In genomic region chr12:50243507-50243906, GRCh38 we compare ENCODE assay signal across 18 cellular contexts. TPM values are rescaled to one million over a fixed set of nuclear protein-coding genes. Genes with fewer than 3 reads are reported as not detected.
DNase-seq lines count a peak whose midpoint lies in the region; ATAC-seq and TF ChIP-seq lines count a peak whose summit lies in the region.
"Had no signal": no experiment of that assay in that cellular context is flagged by ENCODE, and none has a peak within 500 bp of the region (broad histone marks: within the 10 kb centered on the region; RNA-seq: fewer than 3 reads in every experiment).

No MANE protein-coding gene starts in this region.

- H3K36me3 ChIP-seq in trophoblast cell (ENCODE audit: control insufficient read depth in 1 of 2, insufficient read depth in 2 of 2, low read length in 2 of 2) (peaks cover 2% of the 10 kb centered on the region in 2 experiments), vagina (no peaks in the 10 kb centered on the region)

- H3K4me1 ChIP-seq in trophoblast cell (ENCODE audit: control insufficient read depth in 1 of 2, insufficient read depth in 2 of 2, low read length in 2 of 2), result peaks cover 22 to 34% of the 10 kb centered on the region in 2 experiments
- peaks cover 61% of the 10 kb centered on the region for H3K4me1 ChIP-seq in vagina

- peaks cover 53% of the 10 kb centered on the region for H3K4me1 Mint-ChIP-seq in T-helper 2 cell treated with Interferon-gamma antibody and Interleukin-4, amounts not matched to agents 5 μg/mL and 100 μg/mL, for 36 hours (ENCODE audit: low read depth)
- peaks cover 0 to 2% of the 10 kb centered on the region in 2 donors for H3K4me1 Mint-ChIP-seq in effector memory CD8-positive, alpha-beta T cell (ENCODE audit: low read depth in 2 of 2)

- no peak overlapping the region for H3K9ac ChIP-seq in trophoblast cell (ENCODE audit: low read length)

- H3K4me3 Mint-ChIP-seq in T-helper 2 cell treated with Interferon-gamma antibody and Interleukin-4, amounts not matched to agents 5 μg/mL and 100 μg/mL, for 36 hours, result peak overlapping the region; percentile 37
- no peak overlapping the region for H3K4me3 Mint-ChIP-seq in effector memory CD8-positive, alpha-beta T cell
- H3K4me3 Mint-ChIP-seq: activated naive CD8-positive, alpha-beta T cell; naive thymus-derived CD4-positive, alpha-beta T cell; T-helper 17 cell had no signal

- H3K27me3 Mint-ChIP-seq in T-helper 2 cell treated with Interferon-gamma antibody and Interleukin-4, amounts not matched to agents 5 μg/mL and 100 μg/mL, for 36 hours (ENCODE audit: low read depth), result no peaks in the 10 kb centered on the region
- H3K27me3 Mint-ChIP-seq in effector memory CD8-positive, alpha-beta T cell, result peaks cover 0 to 9% of the 10 kb centered on the region in 2 donors
- H3K27me3 Mint-ChIP-seq: activated naive CD8-positive, alpha-beta T cell; naive thymus-derived CD4-positive, alpha-beta T cell; T-helper 17 cell had no signal

- H4K12ac ChIP-seq in trophoblast cell (ENCODE audit: low read depth, low read length), result no peak overlapping the region

- no peak for ATAC-seq in effector memory CD8-positive, alpha-beta T cell (replicated peaks)
- ATAC-seq in sciatic nerve, result no peak
- ATAC-seq: HepG2; naive thymus-derived CD4-positive, alpha-beta T cell; T-helper 17 cell had no signal

- peak overlapping the region; percentile 81 for H2BK120ac ChIP-seq in trophoblast cell (ENCODE audit: insufficient read depth, low read length, poor library complexity)

- peak overlapping the region; percentile 35 for H2AK5ac ChIP-seq in trophoblast cell (ENCODE audit: low read length)

- H3K27ac ChIP-seq in coronary artery, result peak overlapping the region; percentile 88 to 95
- H3K27ac ChIP-seq in trophoblast cell (ENCODE audit: low read depth, low read length), result peak overlapping the region; percentile 79
- peak overlapping the region; percentile 88 for H3K27ac ChIP-seq in vagina
- H3K27ac ChIP-seq: 22Rv1 had no signal

- H3K79me2 ChIP-seq in trophoblast cell (ENCODE audit: control insufficient read depth, insufficient read depth, low read length, poor library complexity), result peaks cover 4% of the 10 kb centered on the region

- no peak for TF ChIP-seq POLR2A in vagina (IDR thresholded peaks at IDR 0.05)

- peaks cover 13% of the 10 kb centered on the region for H3K36me3 Mint-ChIP-seq in T-helper 2 cell treated with Interferon-gamma antibody and Interleukin-4, amounts not matched to agents 5 μg/mL and 100 μg/mL, for 36 hours (ENCODE audit: low read depth)
- H3K36me3 Mint-ChIP-seq in effector memory CD8-positive, alpha-beta T cell (ENCODE audit: insufficient read depth), result peaks cover 5% of the 10 kb centered on the region

- H3K23ac ChIP-seq in trophoblast cell (ENCODE audit: low read length), result no peak overlapping the region

- WGBS in trophoblast cell (ENCODE audit: extremely low coverage, insufficient coverage, insufficient read length), result no CpG with 5 or more reads among the region's 1 CpG

- intact Hi-C loops in vagina (cut with DNase I) (no loop called here), sciatic nerve (cut with DNase I) (no loop called here)

- H2BK12ac ChIP-seq in trophoblast cell (ENCODE audit: low read length), result no peak overlapping the region

- H3K4me2 ChIP-seq in trophoblast cell (ENCODE audit: low read length), result no peak overlapping the region

- DNase-seq in T-helper 2 cell treated with Interferon-gamma antibody and Interleukin-4, amounts not matched to agents 5 μg/mL and 100 μg/mL, for 36 hours (ENCODE audit: low spot score), result no peak
- DNase-seq in T-helper 2 cell, result no peak
- no peak for DNase-seq in coronary artery (ENCODE audit: low spot score)
- peak in 1 of 2 donors; percentile 65 for DNase-seq in trophoblast cell
- DNase-seq in vagina (ENCODE audit: extremely low spot score in 2 of 2), result no peak
- DNase-seq in activated CD4-positive, CD25-positive, alpha-beta regulatory T cell (lab: John Stamatoyannopoulos, UW), result no peak
- DNase-seq in effector memory CD8-positive, alpha-beta T cell, result no peak
- no peak for DNase-seq in sciatic nerve (ENCODE audit: low spot score)
- DNase-seq: activated CD4-positive, alpha-beta T cell treated with anti-CD3 and anti-CD28 coated beads for 4 hours; central memory CD4-positive, alpha-beta T cell; H7; naive thymus-derived CD4-positive, alpha-beta T cell; NCI-H748 treated with DMSO at 0.1 percent for 48 hours; stimulated activated CD4-positive, alpha-beta T cell treated with anti-CD3 and anti-CD28 coated beads, Interleukin-2, amount 100 ng/mL, for 48 hours; T-helper 17 cell had no signal

- peak overlapping the region; percentile 81 for H3K27ac Mint-ChIP-seq in T-helper 2 cell treated with Interferon-gamma antibody and Interleukin-4, amounts not matched to agents 5 μg/mL and 100 μg/mL, for 36 hours
- no peak overlapping the region for H3K27ac Mint-ChIP-seq in effector memory CD8-positive, alpha-beta T cell
- H3K27ac Mint-ChIP-seq: activated naive CD8-positive, alpha-beta T cell; naive thymus-derived CD4-positive, alpha-beta T cell; T-helper 17 cell had no signal

- no peaks in the 10 kb centered on the region for H3K27me3 ChIP-seq in trophoblast cell (ENCODE audit: insufficient read depth, low read length)
- no peaks in the 10 kb centered on the region for H3K27me3 ChIP-seq in vagina

- H3K9me3 Mint-ChIP-seq in T-helper 2 cell treated with Interferon-gamma antibody and Interleukin-4, amounts not matched to agents 5 μg/mL and 100 μg/mL, for 36 hours, result no peaks in the 10 kb centered on the region
- no peaks in the 10 kb centered on the region for H3K9me3 Mint-ChIP-seq in effector memory CD8-positive, alpha-beta T cell
- H3K9me3 Mint-ChIP-seq: naive thymus-derived CD4-positive, alpha-beta T cell had no signal

- peaks cover 29% of the 10 kb centered on the region for H3K79me1 ChIP-seq in trophoblast cell (ENCODE audit: low read length)

- no peak overlapping the region for H3K4ac ChIP-seq in trophoblast cell (ENCODE audit: low read depth, low read length)

- H3K18ac ChIP-seq in trophoblast cell (ENCODE audit: low read length), result no peak overlapping the region

- peak overlapping the region; percentile 51 for H4K91ac ChIP-seq in trophoblast cell (ENCODE audit: low read depth, low read length)

- H3K14ac ChIP-seq in trophoblast cell (ENCODE audit: low read length), result no peak overlapping the region

- H2AFZ ChIP-seq in trophoblast cell (ENCODE audit: insufficient read depth, low read length, poor library complexity), result no peak overlapping the region

- TF ChIP-seq CTCF in coronary artery (IDR thresholded peaks at IDR 0.05), result no peak
- TF ChIP-seq CTCF in vagina (IDR thresholded peaks at IDR 0.05), result no peak

- H3K4me3 ChIP-seq in coronary artery (no peak overlapping the region), trophoblast cell (ENCODE audit: low read depth, low read length) (no peak overlapping the region), vagina (no peak overlapping the region)

- peak overlapping the region; percentile 87 for H2BK5ac ChIP-seq in trophoblast cell (ENCODE audit: low read depth, low read length, poor library complexity)

- no peak overlapping the region for H4K8ac ChIP-seq in trophoblast cell (ENCODE audit: low read depth, low read length)

- H3K9me3 ChIP-seq in trophoblast cell (ENCODE audit: insufficient read depth, low read depth, low read length) (no peaks in the 10 kb centered on the region), vagina (no peaks in the 10 kb centered on the region)

RNA-seq across cellular contexts. Expression of gene LIMA1, which starts 39.8 kb away (rescaled TPM):
- 143 and 152 TPM in 2 replicates for polyA plus RNA-seq in trophoblast cell (2013)
- total RNA-seq in vagina, result 99.2 TPM
- 142 TPM for total RNA-seq in sciatic nerve
